1 cellular context compared by ENCODE assay signal in genomic region chr20:62898093-62898964, GRCh38.
TF ChIP-seq lines count a peak whose summit lies in the region.

No MANE protein-coding gene starts in this region.

TF ChIP-seq in SK-N-SH, 30 proteins besides CTCF, POLR2A, EP300 and RAD21 (continued from another document):
- no peak for TF ChIP-seq PBX3 (IDR thresholded peaks at IDR 0.05)
- no peak for TF ChIP-seq USF2 (IDR thresholded peaks at IDR 0.05; ENCODE audit: borderline replicate concordance, low read depth, low read length)
- TF ChIP-seq MXI1 (IDR thresholded peaks at IDR 0.05; ENCODE audit: low read depth, low read length): no peak
